Comparison of ENCODE assay signal across 8 cellular contexts in the genomic region with DNA sequence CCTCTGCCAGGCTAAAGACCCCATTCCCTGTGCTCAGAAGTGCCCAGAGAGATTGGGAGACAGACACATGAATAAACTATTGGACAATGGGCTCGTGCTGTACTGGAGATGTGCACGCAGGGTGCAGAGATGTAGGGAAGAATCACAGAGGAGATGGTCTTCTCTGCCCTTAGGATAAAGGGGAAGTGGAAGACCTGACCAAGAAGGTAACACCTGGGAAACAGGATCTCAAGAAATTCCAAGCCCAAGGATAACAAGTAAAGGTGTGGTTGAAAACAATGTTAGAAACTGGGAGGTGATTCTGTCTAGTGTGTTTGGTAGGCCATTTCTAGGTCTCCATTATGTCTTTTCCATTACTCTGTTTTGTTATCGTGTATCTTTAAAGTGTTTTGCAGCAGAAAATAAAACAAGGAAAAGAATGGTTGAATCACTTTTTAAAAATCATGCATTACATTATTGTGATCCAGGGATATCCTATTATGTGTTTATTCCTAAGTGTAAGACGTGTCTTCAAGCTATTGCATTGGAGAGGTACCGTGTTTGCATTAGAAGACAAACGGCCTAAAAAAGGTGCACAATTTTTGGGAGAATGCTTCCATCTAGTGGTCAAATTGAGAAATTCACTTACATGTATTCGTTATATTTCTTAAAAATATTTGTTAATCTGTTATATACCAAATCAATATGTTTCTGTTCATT. TPM values are rescaled to one million over a fixed set of nuclear protein-coding genes. Genes with fewer than 3 reads are reported as not detected.
DNase-seq lines count a peak whose midpoint lies in the region; ATAC-seq and TF ChIP-seq lines count a peak whose summit lies in the region.

No MANE protein-coding gene starts in this region.

- H3K4me3 ChIP-seq in AG04450 (ENCODE audit: low read depth, low read length), result no peak overlapping the region

- peak; percentile 58 for TF ChIP-seq CTCF in AG04450 (IDR thresholded peaks at IDR 0.05; ENCODE audit: low read depth, low read length)
- TF ChIP-seq CTCF in GM13976 (IDR thresholded peaks at IDR 0.05; ENCODE audit: borderline replicate concordance, control extremely low read depth, extremely low read depth, insufficient read depth, missing control alignments), result peak; percentile 27

- intact Hi-C loops in left colon (cut with DNase I, micrococcal nuclease), result no loop called here
- intact Hi-C loops in posterior cingulate gyrus (cut with DNase I), result loop anchor here (5.0 to 10.0 kb wide), 3 partner anchors 901 to 1311 kb away; no protein-coding TSS in a partner anchor

- no peaks in the 10 kb centered on the region for H3K9me3 ChIP-seq in AG04450 (ENCODE audit: control insufficient read depth, insufficient read depth, low read length)

- peak; percentile 48 for ATAC-seq in HG03066 (IDR thresholded peaks at IDR 0.05; ENCODE audit: low read depth, unreplicated experiment)
- peak; percentile 33 for ATAC-seq in left colon

- H3K27me3 ChIP-seq in AG04450 (ENCODE audit: control insufficient read depth, insufficient read depth, low read length), result no peaks in the 10 kb centered on the region

- in situ Hi-C loops in GM13976 (cut with MboI; ENCODE audit: low sequenced_read_pairs, unreplicated experiment), result no loop called here

- H3K27ac ChIP-seq in AG04450 (ENCODE audit: low read depth, low read length), result no peak overlapping the region

- POLR2A ChIA-PET in AG04450 (lab: Yijun Ruan, JAX), result no interaction called here

- CTCF ChIA-PET in AG04450 (lab: Charles Lee), result interaction anchor here (0.6 to 7.6 kb wide), 21 partner anchors 10 to 1312 kb away, joined by 3 to 117 read pairs (median 3); no protein-coding TSS in a partner anchor

- DNase-seq in AG04450 (ENCODE audit: low read depth, low spot score) (peak; percentile 29), GM13976 (ENCODE audit: low spot score) (peak; percentile 20), NCI-H2196 (lab: John Stamatoyannopoulos, UW; ENCODE audit: unreplicated experiment) (peak; percentile 63), astrocyte of the hippocampus (ENCODE audit: low read depth, low spot score) (peak; percentile 64), left colon (no peak), posterior cingulate gyrus (no peak)
- DNase-seq in effector CD8-positive, alpha-beta T cell (lab: John Stamatoyannopoulos, UW), result no peak

RNA-seq across cellular contexts. Expression of gene KCTD3, which starts 40.8 kb away (rescaled TPM):
- 72.3 and 85.0 TPM in 2 replicates for polyA plus RNA-seq in AG04450 (2011; rRNA removed)
- polyA minus RNA-seq in AG04450 (2011; rRNA and poly(A)+ RNA removed), result 58.9 and 117 TPM in 2 replicates
- total RNA-seq in left colon, result 10 to 100 TPM; 44.8 to 46.4 TPM

Comparison
In these comparisons a context has a peak if more than half of its experiments do, and no peak if none do; other contexts are left out.
1. DNase-seq: peak in AG04450 (single experiment), GM13976 (single experiment), NCI-H2196 (single experiment) and astrocyte of the hippocampus (single experiment); none in left colon (0 of 2), effector CD8-positive, alpha-beta T cell (single experiment) and posterior cingulate gyrus (0 of 10).